ENCODE assay signal across 14 cellular contexts in the genomic region with DNA sequence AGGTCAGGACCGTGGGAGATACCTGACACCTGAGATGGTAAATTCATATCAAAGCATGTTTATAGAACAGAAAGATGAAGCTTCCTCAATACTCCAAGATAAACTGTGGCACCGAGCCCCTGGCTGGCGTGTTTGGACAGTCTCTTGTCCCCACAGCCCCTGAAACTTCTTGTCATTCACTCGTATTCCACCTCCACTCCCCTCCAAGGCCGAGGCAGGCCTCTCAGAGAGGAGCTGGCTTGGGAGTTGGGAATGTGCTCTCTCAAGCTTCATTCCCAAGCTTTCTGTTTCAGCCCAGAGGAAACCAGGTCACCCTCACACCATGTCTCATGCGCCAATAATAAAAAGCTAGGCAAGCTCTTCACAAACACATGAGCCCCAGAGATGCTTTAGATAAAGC.
DNase-seq lines count a peak whose midpoint lies in the region; TF ChIP-seq lines count a peak whose summit lies in the region.
"Had no signal": no experiment of that assay in that cellular context is flagged by ENCODE, and none has a peak within 500 bp of the region (broad histone marks: within the 10 kb centered on the region; RNA-seq: fewer than 3 reads in every experiment).

No MANE protein-coding gene starts in this region.

- DNase-seq in cardiac septum (ENCODE audit: low spot score): peak; percentile 19
- DNase-seq in left ventricle myocardium inferior: no peak
- peak; percentile 33 for DNase-seq in endodermal cell
- DNase-seq in spleen: peak; percentile 16
- no peak for DNase-seq in iPS-NIHi11 (ENCODE audit: low spot score)
- no peak for DNase-seq in effector CD4-positive, alpha-beta T cell
- DNase-seq in stimulated activated CD4-positive, alpha-beta T cell treated with anti-CD3 and anti-CD28 coated beads, Interleukin-15, amount 100 ng/mL, for 24 hours: no peak
- DNase-seq: C1 segment of cervical spinal cord; Calu3; CD4-positive, alpha-beta T cell; DMS79; GM23248 had no signal

- H3K4me1 ChIP-seq in left ventricle myocardium inferior (no peaks in the 10 kb centered on the region), endodermal cell (ENCODE audit: control insufficient read depth, insufficient read depth, low read length) (no peaks in the 10 kb centered on the region), spleen (no peaks in the 10 kb centered on the region)

- H3K4me3 ChIP-seq in left ventricle myocardium inferior: no peak overlapping the region
- H3K4me3 ChIP-seq in endodermal cell (ENCODE audit: low read length): no peak overlapping the region
- no peak overlapping the region for H3K4me3 ChIP-seq in spleen
- H3K4me3 ChIP-seq: GM12878, GM23248 had no signal

- WGBS in endodermal cell (ENCODE audit: insufficient coverage in 1 of 2, insufficient read length in 1 of 2), 2 experiments: 88 to 96% methylated on average over 4 to 6 of the region's 6 CpGs
- 93 to 98% (median 94%) methylated on average over 6 of the region's 6 CpGs for WGBS in spleen, 5 donors

- H3K9me3 ChIP-seq in left ventricle myocardium inferior (replicated peaks): no peaks in the 10 kb centered on the region
- no peaks in the 10 kb centered on the region for H3K9me3 ChIP-seq in endodermal cell (ENCODE audit: control insufficient read depth, low read length)
- H3K9me3 ChIP-seq in spleen: no peaks in the 10 kb centered on the region

- intact Hi-C loops in cardiac septum (cut with DNase I): no loop called here
- intact Hi-C loops in left ventricle myocardium inferior (cut with micrococcal nuclease): no loop called here
- intact Hi-C loops in spleen (cut with DNase I; ENCODE audit: low total_unique reads): no loop called here

- no peaks in the 10 kb centered on the region for H3K27me3 Mint-ChIP-seq in endodermal cell (ENCODE audit: insufficient read depth)
- H3K27me3 Mint-ChIP-seq: B cell; CD4-positive, alpha-beta T cell had no signal

- TF ChIP-seq CTCF in left ventricle myocardium inferior (IDR thresholded peaks at IDR 0.05; ENCODE audit: borderline replicate concordance): no peak
- TF ChIP-seq CTCF in endodermal cell (conservative IDR thresholded peaks at IDR 0.05): no peak
- TF ChIP-seq CTCF in spleen (IDR thresholded peaks at IDR 0.05 in 8 of 11, conservative IDR thresholded peaks at IDR 0.05 in 3 of 11): no peak

- H3K4me1 Mint-ChIP-seq in endodermal cell: no peaks in the 10 kb centered on the region
- H3K4me1 Mint-ChIP-seq: B cell had no signal

- H3K27me3 ChIP-seq in left ventricle myocardium inferior (ENCODE audit: low read depth) (no peaks in the 10 kb centered on the region), endodermal cell (ENCODE audit: control insufficient read depth, insufficient read depth, low read length, poor library complexity, severe bottlenecking) (no peaks in the 10 kb centered on the region), spleen (replicated peaks in 1 of 7) (no peaks in the 10 kb centered on the region)

- H3K9ac ChIP-seq in endodermal cell (ENCODE audit: extremely low read depth, low read length, poor library complexity, severe bottlenecking): no peak overlapping the region
- H3K9ac ChIP-seq: GM23248 had no signal

- H3K36me3 Mint-ChIP-seq in endodermal cell (ENCODE audit: low read depth): peaks cover 19% of the 10 kb centered on the region

- H3K9me3 Mint-ChIP-seq in endodermal cell: no peaks in the 10 kb centered on the region
- H3K9me3 Mint-ChIP-seq: CD4-positive, alpha-beta T cell had no signal

- H3K27ac ChIP-seq in left ventricle myocardium inferior (replicated peaks): no peak overlapping the region
- no peak overlapping the region for H3K27ac ChIP-seq in endodermal cell (ENCODE audit: low read depth, low read length)
- H3K27ac ChIP-seq in spleen: no peak overlapping the region
- H3K27ac ChIP-seq: GM23248 had no signal

- no peak overlapping the region for H3K4me3 Mint-ChIP-seq in endodermal cell
- H3K4me3 Mint-ChIP-seq: B cell; CD4-positive, alpha-beta T cell had no signal

- H3K36me3 ChIP-seq in left ventricle myocardium inferior (peaks cover 43% of the 10 kb centered on the region), endodermal cell (ENCODE audit: control insufficient read depth, insufficient read depth, low read length) (no peaks in the 10 kb centered on the region), spleen (peaks cover 0 to 69% (median 22%) of the 10 kb centered on the region in 6 donors)

- no peak for TF ChIP-seq POLR2A in spleen (IDR thresholded peaks at IDR 0.05)

- no peak overlapping the region for H3K27ac Mint-ChIP-seq in endodermal cell
- H3K27ac Mint-ChIP-seq: B cell; CD4-positive, alpha-beta T cell had no signal

Comparison
In these comparisons a context has a peak if more than half of its experiments do, and no peak if none do; other contexts are left out.
1. DNase-seq: peak in cardiac septum (single experiment), endodermal cell (single experiment) and spleen (single experiment); none in left ventricle myocardium inferior (single experiment), iPS-NIHi11 (single experiment), effector CD4-positive, alpha-beta T cell (single experiment) and stimulated activated CD4-positive, alpha-beta T cell treated with anti-CD3 and anti-CD28 coated beads, Interleukin-15, amount 100 ng/mL, for 24 hours (single experiment).